In genomic region chr20:59940129-59940955, GRCh38 we compare ENCODE assay signal across 8 cellular contexts. TPM values are rescaled to one million over a fixed set of nuclear protein-coding genes. Genes with fewer than 3 reads are reported as not detected.
DNase-seq lines count a peak whose midpoint lies in the region; ATAC-seq and TF ChIP-seq lines count a peak whose summit lies in the region.

A gene with protein sequence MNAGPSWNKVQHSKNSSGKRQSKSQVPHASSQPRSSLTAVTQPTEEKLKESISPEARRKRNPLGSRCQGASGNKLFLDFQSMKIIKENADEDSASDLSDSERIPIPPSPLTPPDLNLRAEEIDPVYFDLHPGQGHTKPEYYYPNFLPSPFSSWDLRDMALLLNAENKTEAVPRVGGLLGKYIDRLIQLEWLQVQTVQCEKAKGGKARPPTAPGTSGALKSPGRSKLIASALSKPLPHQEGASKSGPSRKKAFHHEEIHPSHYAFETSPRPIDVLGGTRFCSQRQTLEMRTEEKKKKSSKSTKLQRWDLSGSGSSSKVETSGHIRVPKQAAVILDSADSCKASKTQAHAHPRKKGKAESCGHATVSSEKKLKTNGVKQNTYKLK (plus strand): TSS chr20:59940389. CDS start chr20:59943944, 3,555 bp downstream.
Gene PPP1R3D (minus strand): TSS chr20:59940305. CDS start chr20:59939931, 374 bp downstream.

- peaks cover 22% of the 10 kb centered on the region for H3K36me3 ChIP-seq in SU-DHL-6 (ENCODE audit: low read length)
- H3K36me3 ChIP-seq in adipocyte (ENCODE audit: control insufficient read depth, insufficient read depth, low read length, severe bottlenecking), result peaks cover 24% of the 10 kb centered on the region
- H3K36me3 ChIP-seq in cardiac muscle cell, result peaks cover 19% of the 10 kb centered on the region

- peaks cover 37% of the 10 kb centered on the region for H3K4me1 Mint-ChIP-seq in type B pancreatic cell (ENCODE audit: unreplicated experiment)

- H3K4me3 Mint-ChIP-seq in type B pancreatic cell, result peak within 1 kb of the TSS; percentile 97

- H3K27me3 Mint-ChIP-seq in type B pancreatic cell, result no peaks in the 10 kb centered on the region

- H3F3A ChIP-seq in SU-DHL-6 (ENCODE audit: insufficient read depth), result peaks cover 23% of the 10 kb centered on the region

- no peaks in the 10 kb centered on the region for H4K20me1 ChIP-seq in SU-DHL-6 (ENCODE audit: low read depth, low read length)

- no peaks in the 10 kb centered on the region for H3K9me2 ChIP-seq in SU-DHL-6 (replicated peaks; ENCODE audit: insufficient read depth, low read length)

- H3K9me3 Mint-ChIP-seq in type B pancreatic cell, result no peaks in the 10 kb centered on the region

- DNase-seq in NCI-H1105 treated with DMSO at 0.1 percent for 48 hours (lab: John Stamatoyannopoulos, UW), result peak; percentile 90
- DNase-seq in adipocyte (ENCODE audit: low read depth), result peak; percentile 99
- peak; percentile 96 to 99 for DNase-seq in cardiac muscle cell (ENCODE audit: low read depth in 1 of 2, low spot score in 1 of 2)
- DNase-seq in pons (ENCODE audit: low spot score), result peak; percentile 94
- DNase-seq in type B pancreatic cell (ENCODE audit: extremely low spot score, unreplicated experiment), result peak; percentile 95

- TF ChIP-seq CTCF in GM12874 (IDR thresholded peaks at IDR 0.05; ENCODE audit: insufficient read depth, low read depth, low read length) (0 out of 2 replicates have a peak, but pooled peaks have one; percentile 20), SU-DHL-6 (IDR thresholded peaks at IDR 0.05; ENCODE audit: insufficient read depth, low read length, poor library complexity, severe bottlenecking) (no peak), cardiac muscle cell (IDR thresholded peaks at IDR 0.05; ENCODE audit: low read depth, low read length) (peak; percentile 9), type B pancreatic cell (conservative IDR thresholded peaks at IDR 0.05) (peak; percentile 21)

- peaks cover 15% of the 10 kb centered on the region for H3K79me2 ChIP-seq in SU-DHL-6 (ENCODE audit: insufficient read depth, low read length)

- H3K27ac Mint-ChIP-seq in type B pancreatic cell, result peak within 1 kb of the TSS; percentile 99

- H3K27ac ChIP-seq in SU-DHL-6 (ENCODE audit: low read depth, low read length), result peak within 1 kb of the TSS; percentile 74
- peak within 1 kb of the TSS; percentile 97 for H3K27ac ChIP-seq in cardiac muscle cell

- peak; percentile 88 for ATAC-seq in HG02678 (IDR thresholded peaks at IDR 0.05; ENCODE audit: unreplicated experiment)

- H3K9ac ChIP-seq in SU-DHL-6 (ENCODE audit: low read length) (peak within 1 kb of the TSS; percentile 77), adipocyte (ENCODE audit: low read length) (peak within 1 kb of the TSS; percentile 96)

- H3K9me3 ChIP-seq in SU-DHL-6 (ENCODE audit: insufficient read depth, low read length) (no peaks in the 10 kb centered on the region), adipocyte (ENCODE audit: control insufficient read depth, low read length) (no peaks in the 10 kb centered on the region), cardiac muscle cell (ENCODE audit: low read depth) (no peaks in the 10 kb centered on the region)

- H3K4me3 ChIP-seq in SU-DHL-6 (ENCODE audit: insufficient read depth, low read length, poor library complexity, severe bottlenecking) (peak within 1 kb of the TSS; percentile 65), adipocyte (ENCODE audit: low read length) (peak within 1 kb of the TSS; percentile 94), cardiac muscle cell (peak within 1 kb of the TSS; percentile 93)

- H3K27me3 ChIP-seq in SU-DHL-6 (ENCODE audit: low read length) (no peaks in the 10 kb centered on the region), adipocyte (replicated peaks; ENCODE audit: control insufficient read depth, insufficient read depth, low read length) (no peaks in the 10 kb centered on the region), cardiac muscle cell (no peaks in the 10 kb centered on the region)

- peaks cover 6% of the 10 kb centered on the region for H3K36me3 Mint-ChIP-seq in type B pancreatic cell

- H2AFZ ChIP-seq in SU-DHL-6 (ENCODE audit: low read depth, low read length, severe bottlenecking), result peak within 1 kb of the TSS; percentile 99

- H3K4me1 ChIP-seq in adipocyte (ENCODE audit: control insufficient read depth, insufficient read depth, low read length), result peaks cover 47% of the 10 kb centered on the region
- H3K4me1 ChIP-seq in cardiac muscle cell (ENCODE audit: low read depth), result peaks cover 38% of the 10 kb centered on the region

- H3K4me2 ChIP-seq in SU-DHL-6 (ENCODE audit: low read depth, low read length, poor library complexity, severe bottlenecking), result peak within 1 kb of the TSS; percentile 76

RNA-seq across cellular contexts. Expression of the first gene that starts in this region (rescaled TPM):
- total RNA-seq in cardiac muscle cell (11.3 and 12.3 TPM in 2 replicates), type B pancreatic cell (ENCODE audit: low replicate concordance) (13.8 and 27.6 TPM in 2 replicates)
- polyA plus RNA-seq in cardiac muscle cell, result 22.0 and 25.2 TPM in 2 replicates

RNA-seq across cellular contexts. Expression of gene PPP1R3D, which starts in this region (rescaled TPM):
- total RNA-seq in cardiac muscle cell, result 10.4 and 10.6 TPM in 2 replicates
- 4.3 and 6.7 TPM in 2 replicates for polyA plus RNA-seq in cardiac muscle cell
- total RNA-seq in type B pancreatic cell (ENCODE audit: low replicate concordance), result 6.4 and 7.6 TPM in 2 replicates

Comparison
In these comparisons a context has a peak if more than half of its experiments do, and no peak if none do; other contexts are left out.
1. Peak in every context shown above with its lines: DNase-seq, ATAC-seq, H3K4me3 ChIP-seq and H3K27ac ChIP-seq.